Comparison of ENCODE assay signal across 1 cellular context in the genomic region with DNA sequence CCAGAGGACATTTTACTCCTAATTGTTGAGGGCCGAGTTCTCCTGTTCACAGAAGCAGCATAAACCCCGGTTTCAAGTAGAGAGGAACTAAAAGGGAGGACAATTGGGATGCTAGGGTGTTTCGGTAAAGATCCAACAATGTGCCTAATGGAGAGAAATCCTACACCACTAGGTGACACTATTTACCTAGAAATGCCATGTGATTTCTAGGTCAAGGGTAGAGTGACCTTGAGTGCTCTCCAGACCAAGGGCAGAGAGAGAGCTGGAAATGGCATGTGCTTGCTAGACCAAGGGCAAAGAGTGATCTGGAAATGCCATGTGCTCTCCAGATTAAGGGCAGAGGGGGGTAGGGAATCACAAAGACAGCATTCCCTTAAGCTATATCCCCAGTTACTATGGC.
TF ChIP-seq lines count a peak whose summit lies in the region.

No MANE protein-coding gene starts in this region.

TF ChIP-seq in GM23338, 12 proteins besides CTCF, POLR2A, EP300 and RAD21 (continued from another document):
- TF ChIP-seq POLR2AphosphoS5 (IDR thresholded peaks at IDR 0.05; ENCODE audit: low read depth) (no peak), JUNB (IDR thresholded peaks at IDR 0.05; ENCODE audit: unreplicated experiment) (no peak)
TF ChIP-seq in GM23338: peak in this region for 0.
